Comparison of ENCODE assay signal across 18 cellular contexts in genomic region chr1:208209286-208209685, GRCh38. TPM values are rescaled to one million over a fixed set of nuclear protein-coding genes. Genes with fewer than 3 reads are reported as not detected.
DNase-seq lines count a peak whose midpoint lies in the region; ATAC-seq and TF ChIP-seq lines count a peak whose summit lies in the region.
"Had no signal": no experiment of that assay in that cellular context is flagged by ENCODE, and none has a peak within 500 bp of the region (broad histone marks: within the 10 kb centered on the region; RNA-seq: fewer than 3 reads in every experiment).

No MANE protein-coding gene starts in this region.

- H3K9me3 ChIP-seq in HEK293 (ENCODE audit: control insufficient read depth, insufficient read depth, low read depth, low read length) (no peaks in the 10 kb centered on the region), stomach (no peaks in the 10 kb centered on the region)
- H3K9me3 ChIP-seq: BLaER1 treated with 17β-estradiol and CSF1 and Interleukin-3, amounts not matched to agents 10 nM and 100 nM had no signal

- no peak for TF ChIP-seq POLR2A in stomach (IDR thresholded peaks at IDR 0.05)

- CTCF ChIA-PET in HEK293 (lab: Yijun Ruan, JAX), result interaction anchor here (0.6 to 1.8 kb wide), 4 partner anchors 30 to 539 kb away, joined by 3 to 6 read pairs (median 4); no protein-coding TSS in a partner anchor

- no peak for TF ChIP-seq EP300 in stomach (IDR thresholded peaks at IDR 0.05)

- no peaks in the 10 kb centered on the region for H3K4me1 Mint-ChIP-seq in activated T-cell treated with anti-CD3 and anti-CD28 coated beads, Interleukin-2, amount 50 U/mL, for 4 hours (ENCODE audit: low read depth)
- H3K4me1 Mint-ChIP-seq: activated CD4-positive, alpha-beta T cell treated with anti-CD3 and anti-CD28 coated beads, Interleukin-2, amount 10 ng/mL, durations not matched to agents 7 days and 5 days had no signal

- H3K36me3 ChIP-seq in HEK293 (ENCODE audit: control insufficient read depth in 2 of 2, insufficient read depth in 1 of 2, low read length in 2 of 2) (peaks cover 0 to 22% of the 10 kb centered on the region in 2 experiments; a peak in 1 of 3 replicates), stomach (peaks cover 0 to 47% (median 30%) of the 10 kb centered on the region in 4 donors)
- H3K36me3 ChIP-seq: BLaER1 treated with 17β-estradiol and CSF1 and Interleukin-3, amounts not matched to agents 10 nM and 100 nM had no signal

- no peak overlapping the region for H3K4me3 Mint-ChIP-seq in activated T-cell treated with anti-CD3 and anti-CD28 coated beads, Interleukin-2, amount 50 U/mL, for 4 hours
- H3K4me3 Mint-ChIP-seq: activated CD4-positive, alpha-beta T cell treated with anti-CD3 and anti-CD28 coated beads, Interleukin-2, amount 10 ng/mL, durations not matched to agents 7 days and 5 days; activated naive CD8-positive, alpha-beta T cell treated with anti-CD3 and anti-CD28 coated beads for 36 hours; activated T-cell treated with anti-CD3 and anti-CD28 coated beads, Interleukin-2, amount 50 U/mL, for 24 hours; stimulated activated naive CD8-positive, alpha-beta T cell treated with anti-CD3 and anti-CD28 coated beads, Interleukin-15, Interleukin-2, amounts not matched to agents 100 ng/mL and 50 ng/mL, for 24 hours had no signal

- H3K36me3 Mint-ChIP-seq in activated T-cell treated with anti-CD3 and anti-CD28 coated beads, Interleukin-2, amount 50 U/mL, for 4 hours (ENCODE audit: insufficient read depth), result no peaks in the 10 kb centered on the region
- H3K36me3 Mint-ChIP-seq: activated naive CD8-positive, alpha-beta T cell treated with anti-CD3 and anti-CD28 coated beads for 36 hours had no signal

- no peak for ATAC-seq in GM19324 (IDR thresholded peaks at IDR 0.05; ENCODE audit: low FRiP score, unreplicated experiment)
- ATAC-seq in activated T-cell treated with anti-CD3 and anti-CD28 coated beads, Interleukin-2, amount 50 U/mL, for 4 hours, result no peak
- ATAC-seq: left colon had no signal

- H3K27me3 ChIP-seq in stomach, result no peaks in the 10 kb centered on the region

- no peaks in the 10 kb centered on the region for H3K9me3 Mint-ChIP-seq in activated T-cell treated with anti-CD3 and anti-CD28 coated beads, Interleukin-2, amount 50 U/mL, for 4 hours
- H3K9me3 Mint-ChIP-seq: activated CD4-positive, alpha-beta T cell treated with anti-CD3 and anti-CD28 coated beads, Interleukin-2, amount 10 ng/mL, durations not matched to agents 7 days and 5 days; activated naive CD8-positive, alpha-beta T cell treated with anti-CD3 and anti-CD28 coated beads for 36 hours; activated T-cell treated with anti-CD3 and anti-CD28 coated beads, Interleukin-2, amount 50 U/mL, for 24 hours; stimulated activated naive CD8-positive, alpha-beta T cell treated with anti-CD3 and anti-CD28 coated beads, Interleukin-15, Interleukin-2, amounts not matched to agents 100 ng/mL and 50 ng/mL, for 24 hours had no signal

- peaks cover 2% of the 10 kb centered on the region for H3K27me3 Mint-ChIP-seq in activated T-cell treated with anti-CD3 and anti-CD28 coated beads, Interleukin-2, amount 50 U/mL, for 4 hours (ENCODE audit: low read depth)
- H3K27me3 Mint-ChIP-seq: activated naive CD8-positive, alpha-beta T cell treated with anti-CD3 and anti-CD28 coated beads for 36 hours; activated T-cell treated with anti-CD3 and anti-CD28 coated beads, Interleukin-2, amount 50 U/mL, for 24 hours; stimulated activated naive CD8-positive, alpha-beta T cell treated with anti-CD3 and anti-CD28 coated beads, Interleukin-15, Interleukin-2, amounts not matched to agents 100 ng/mL and 50 ng/mL, for 24 hours had no signal

- no peak overlapping the region for H3K27ac ChIP-seq in HEK293 (ENCODE audit: extremely low read depth, low read depth, low read length)
- H3K27ac ChIP-seq in stomach, result peak overlapping the region; percentile 37 to 89 (median 83)
- H3K27ac ChIP-seq: BLaER1 treated with 17β-estradiol and CSF1 and Interleukin-3, amounts not matched to agents 10 nM and 100 nM had no signal

- DNase-seq in NCI-H345 treated with DMSO at 0.1 percent for 48 hours (lab: John Stamatoyannopoulos, UW; ENCODE audit: unreplicated experiment) (peak; percentile 70), epithelial cell of esophagus (ENCODE audit: low read depth) (peak; percentile 78), stomach (no peak), NCI-H526 treated with DMSO at 0.1 percent for 48 hours (lab: John Stamatoyannopoulos, UW) (no peak)
- no peak for DNase-seq in activated T-cell treated with anti-CD3 and anti-CD28 coated beads, Interleukin-2, amount 50 U/mL, for 4 hours
- DNase-seq: activated CD4-positive, alpha-beta T cell treated with anti-CD3 and anti-CD28 coated beads, Interleukin-2, amount 10 ng/mL, durations not matched to agents 7 days and 5 days; activated naive CD8-positive, alpha-beta T cell treated with anti-CD3 and anti-CD28 coated beads for 36 hours; activated T-cell treated with anti-CD3 and anti-CD28 coated beads, Interleukin-2, amount 50 U/mL, for 24 hours; DND-41; effector CD8-positive, alpha-beta T cell; left colon; NCI-H187; posterior cingulate gyrus; T1000 had no signal

- intact Hi-C loops in stomach (cut with DNase I; ENCODE audit: low total_unique reads), result no loop called here

- 31 to 82% (median 52%) methylated on average over 3 of the region's 3 CpGs for WGBS in stomach, 5 donors

- 0 out of 2 replicates have a peak, but pooled peaks cover 2% of the 10 kb centered on the region for H3K4me1 ChIP-seq in HEK293 (ENCODE audit: control insufficient read depth, insufficient read depth, low read length)
- peaks cover 24 to 78% (median 49%) of the 10 kb centered on the region in 4 donors for H3K4me1 ChIP-seq in stomach

- no peak overlapping the region for H3K4me3 ChIP-seq in HEK293 (ENCODE audit: low read depth, low read length)
- no peak overlapping the region for H3K4me3 ChIP-seq in epithelial cell of esophagus (ENCODE audit: low read length)
- H3K4me3 ChIP-seq in stomach, result no peak overlapping the region
- H3K4me3 ChIP-seq: BLaER1 treated with 17β-estradiol and CSF1 and Interleukin-3, amounts not matched to agents 10 nM and 100 nM had no signal

- TF ChIP-seq CTCF in HEK293 (tag by site-specific recombination; IDR thresholded peaks at IDR 0.05) (no peak), epithelial cell of esophagus (IDR thresholded peaks at IDR 0.05; ENCODE audit: insufficient read depth, low read depth, low read length, missing control alignments) (no peak), stomach (IDR thresholded peaks at IDR 0.05) (no peak)

- POLR2A ChIA-PET in HEK293 (lab: Yijun Ruan, JAX), result interaction anchor here (0.5 kb wide), 1 partner anchor 346 kb away, joined by 3 read pairs; no protein-coding TSS in a partner anchor

TF ChIP-seq in HEK293, 187 proteins besides CTCF, POLR2A, EP300 and RAD21 (continues in another document):
- TF ChIP-seq PRDM6 (tag by site-specific recombination; IDR thresholded peaks at IDR 0.05) (no peak), ZFP41 (tag by site-specific recombination; IDR thresholded peaks at IDR 0.05; ENCODE audit: borderline replicate concordance) (no peak), GLI4 (tag by site-specific recombination; IDR thresholded peaks at IDR 0.05) (no peak), ZNF48 (tag by site-specific recombination; IDR thresholded peaks at IDR 0.05) (no peak), EGR2 (tag by site-specific recombination; IDR thresholded peaks at IDR 0.05; ENCODE audit: low read depth) (no peak), ZNF654 (tag by site-specific recombination; IDR thresholded peaks at IDR 0.05; ENCODE audit: low read depth) (no peak), ZNF112 (tag by site-specific recombination; IDR thresholded peaks at IDR 0.05) (no peak), ZBTB21 (tag by site-specific recombination; IDR thresholded peaks at IDR 0.05) (no peak), ZNF645 (tag by site-specific recombination; IDR thresholded peaks at IDR 0.05) (no peak), GLIS1 (tag by site-specific recombination; IDR thresholded peaks at IDR 0.05) (0 out of 2 replicates have a peak, but pooled peaks have one; percentile 8), ZNF354C (tag by site-specific recombination; IDR thresholded peaks at IDR 0.05; ENCODE audit: borderline replicate concordance, low read depth) (no peak), ZNF621 (tag by site-specific recombination; IDR thresholded peaks at IDR 0.05) (no peak), ZNF302 (tag by site-specific recombination; IDR thresholded peaks at IDR 0.05; ENCODE audit: low read depth) (no peak), ZNF157 (tag by site-specific recombination; IDR thresholded peaks at IDR 0.05) (no peak), HOXA7 (CRISPR knock-in tag; IDR thresholded peaks at IDR 0.05; ENCODE audit: borderline replicate concordance) (no peak), ZNF660 (tag by site-specific recombination; IDR thresholded peaks at IDR 0.05) (no peak), SCRT2 (tag by site-specific recombination; IDR thresholded peaks at IDR 0.05) (peak; percentile 39; the same call in 1 of the 2 replicates)

RNA-seq across cellular contexts. Expression of gene PLXNA2, which starts 34.9 kb away (rescaled TPM):
- 100 to 1,000 TPM in 1 of 5 donors, 10 to 100 TPM in 4; 21.0 to 185 (median 39.7) TPM for total RNA-seq in stomach
- polyA plus RNA-seq in stomach, result 10 to 100 TPM in 1 of 3 donors, 1 to 10 TPM in 2; 2.7 to 13.9 (median 4.0) TPM
- total RNA-seq in activated T-cell treated with anti-CD3 and anti-CD28 coated beads, Interleukin-2, amount 50 U/mL, for 4 hours, result under 1 TPM; 0.15 to 0.71 (median 0.35) TPM

Comparison
In these comparisons a context has a peak if more than half of its experiments do, and no peak if none do; other contexts are left out.
1. DNase-seq: peak in NCI-H345 treated with DMSO at 0.1 percent for 48 hours (single experiment) and epithelial cell of esophagus (single experiment); none in stomach (single experiment), NCI-H526 treated with DMSO at 0.1 percent for 48 hours (single experiment) and activated T-cell treated with anti-CD3 and anti-CD28 coated beads, Interleukin-2, amount 50 U/mL, for 4 hours (single experiment).
2. RNA of gene PLXNA2, which starts 34.9 kb away (total RNA-seq): 21.0 to 185 TPM in stomach; 0.15 to 0.71 TPM in activated T-cell treated with anti-CD3 and anti-CD28 coated beads, Interleukin-2, amount 50 U/mL, for 4 hours; every median in the first group is over 10 times any median in the second.